1 cellular context compared by ENCODE assay signal in genomic region chr4:128525939-128526630, GRCh38.
TF ChIP-seq lines count a peak whose summit lies in the region.

No MANE protein-coding gene starts in this region.

TF ChIP-seq in GM23338, 12 proteins besides CTCF, POLR2A, EP300 and RAD21:
- TF ChIP-seq ZNF462 (CRISPR knock-in tag; IDR thresholded peaks at IDR 0.05): no peak
- TF ChIP-seq ZNF114 (CRISPR knock-in tag; IDR thresholded peaks at IDR 0.05): no peak
- no peak for TF ChIP-seq CREB1 (CRISPR knock-in tag; IDR thresholded peaks at IDR 0.05; ENCODE audit: low read depth)
- no peak for TF ChIP-seq JUNB (IDR thresholded peaks at IDR 0.05; ENCODE audit: unreplicated experiment)
- no peak for TF ChIP-seq POLR2AphosphoS5 (IDR thresholded peaks at IDR 0.05; ENCODE audit: low read depth)
- no peak for TF ChIP-seq STAT1 (IDR thresholded peaks at IDR 0.05; ENCODE audit: unreplicated experiment)
- no peak for TF ChIP-seq NANOG (IDR thresholded peaks at IDR 0.05; ENCODE audit: borderline replicate concordance)
- TF ChIP-seq EZH2 (IDR thresholded peaks at IDR 0.05; ENCODE audit: low read depth, unreplicated experiment): no peak
- TF ChIP-seq EZH2phosphoT487 (IDR thresholded peaks at IDR 0.05; ENCODE audit: unreplicated experiment): no peak
- no peak for TF ChIP-seq ZNF331 (CRISPR knock-in tag; IDR thresholded peaks at IDR 0.05; ENCODE audit: low read depth)
- no peak for TF ChIP-seq REST (IDR thresholded peaks at IDR 0.05; ENCODE audit: unreplicated experiment)
